ENCODE assay signal across 2 cellular contexts in the genomic region with DNA sequence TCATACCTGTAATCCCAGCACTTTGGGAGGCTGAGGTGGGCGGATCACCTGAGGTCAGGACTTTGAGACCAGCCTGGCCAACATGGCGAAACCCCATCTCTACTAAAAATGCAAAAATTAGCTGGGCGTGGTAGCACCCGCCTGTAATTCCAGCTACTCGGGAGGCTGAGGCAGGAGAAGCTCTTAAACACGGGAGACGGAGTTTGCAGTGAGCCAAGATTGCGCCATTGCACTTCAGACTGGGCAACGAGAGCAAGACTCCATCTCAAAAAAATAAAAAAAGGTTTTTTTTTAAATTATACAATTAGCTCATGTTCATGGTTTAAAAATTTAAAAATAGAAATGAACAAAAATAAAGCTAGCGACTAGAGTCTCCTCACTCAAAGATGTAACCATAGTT. TPM values are rescaled to one million over a fixed set of nuclear protein-coding genes. Genes with fewer than 3 reads are reported as not detected.
"Had no signal": no experiment of that assay in that cellular context is flagged by ENCODE, and none has a peak within 500 bp of the region (broad histone marks: within the 10 kb centered on the region; RNA-seq: fewer than 3 reads in every experiment).

No MANE protein-coding gene starts in this region.

RNA-seq across cellular contexts. Expression of gene SUSD3, which starts 43.3 kb away (rescaled TPM):
- total RNA-seq: neural crest cell, smooth muscle cell had no signal
